ENCODE assay signal across 24 cellular contexts in genomic region chr4:152951348-152951747, GRCh38. TPM values are rescaled to one million over a fixed set of nuclear protein-coding genes. Genes with fewer than 3 reads are reported as not detected.
DNase-seq lines count a peak whose midpoint lies in the region; ATAC-seq and TF ChIP-seq lines count a peak whose summit lies in the region.
"Had no signal": no experiment of that assay in that cellular context is flagged by ENCODE, and none has a peak within 500 bp of the region (broad histone marks: within the 10 kb centered on the region; RNA-seq: fewer than 3 reads in every experiment).

No MANE protein-coding gene starts in this region.

- in situ Hi-C loops in GM23248 (cut with MboI) (no loop called here), brain microvascular endothelial cell (cut with HindIII; ENCODE audit: low pct_ligation_motif_present, low sequenced_read_pairs) (no loop called here)

- H3K9me2 ChIP-seq in hepatocyte (replicated peaks; ENCODE audit: insufficient read depth) (no peaks in the 10 kb centered on the region), GM23248 (ENCODE audit: insufficient read depth) (no peaks in the 10 kb centered on the region)

- peaks cover 19% of the 10 kb centered on the region for H3K79me2 ChIP-seq in hepatocyte
- peaks cover 5% of the 10 kb centered on the region for H3K79me2 ChIP-seq in neural progenitor cell (ENCODE audit: low read depth)
- no peaks in the 10 kb centered on the region for H3K79me2 ChIP-seq in GM23248 (ENCODE audit: insufficient read depth)

- no peak for TF ChIP-seq CTCF in RWPE2 (IDR thresholded peaks at IDR 0.05; ENCODE audit: poor library complexity, severe bottlenecking)
- no peak for TF ChIP-seq CTCF in hepatocyte (IDR thresholded peaks at IDR 0.05; ENCODE audit: poor library complexity)
- no peak for TF ChIP-seq CTCF in neural progenitor cell (IDR thresholded peaks at IDR 0.05)
- TF ChIP-seq CTCF in brain microvascular endothelial cell (IDR thresholded peaks at IDR 0.05; ENCODE audit: low read depth, low read length, missing control alignments) = no peak

- H3K9ac ChIP-seq in neural progenitor cell (no peak overlapping the region), GM23248 (no peak overlapping the region)

- H3K4me2 ChIP-seq in hepatocyte (peak overlapping the region; percentile 62), neural progenitor cell (peak overlapping the region; percentile 4), GM23248 (ENCODE audit: unreplicated experiment) (no peak overlapping the region)

- no peaks in the 10 kb centered on the region for H3K27me3 Mint-ChIP-seq in neural progenitor cell (ENCODE audit: insufficient read depth, low read depth)

- DNase-seq in H7 (peak; percentile 28), RWPE2 (ENCODE audit: low spot score) (no peak), hepatocyte (ENCODE audit: low spot score) (peak; percentile 29), neural progenitor cell (ENCODE audit: low spot score) (no peak), GM23248 (no peak), brain microvascular endothelial cell (no peak), Right ventricle myocardium inferior (ENCODE audit: missing footprints) (no peak)
- DNase-seq: activated CD4-positive, alpha-beta T cell treated with anti-CD3 and anti-CD28 coated beads for 4 hours; activated naive CD8-positive, alpha-beta T cell treated with anti-CD3 and anti-CD28 coated beads, Interleukin-2, amount 10 ng/mL, durations not matched to agents 7 days and 5 days; CD4-positive, CD25-positive, alpha-beta regulatory T cell; DMS153; GF-D8; MG63; natural killer cell; NCI-H1417 treated with DMSO at 0.1 percent for 48 hours; NCI-H2171; NCI-H526 treated with DMSO at 0.1 percent for 48 hours; stimulated activated CD4-positive, alpha-beta T cell treated with anti-CD3 and anti-CD28 coated beads, Interleukin-4, amount 100 ng/mL, for 24 hours; tibial artery had no signal

- H3K4me1 ChIP-seq in RWPE2 (ENCODE audit: insufficient read depth, poor library complexity, severe bottlenecking) = no peaks in the 10 kb centered on the region
- H3K4me1 ChIP-seq in hepatocyte (ENCODE audit: insufficient read depth) = peaks cover 8% of the 10 kb centered on the region
- peaks cover 21% of the 10 kb centered on the region for H3K4me1 ChIP-seq in neural progenitor cell
- H3K4me1 ChIP-seq in GM23248 (ENCODE audit: insufficient read depth) = no peaks in the 10 kb centered on the region
- H3K4me1 ChIP-seq: HAP-1, tibial artery had no signal

- H4K20me1 ChIP-seq in hepatocyte (ENCODE audit: insufficient read depth, poor library complexity, severe bottlenecking) = no peaks in the 10 kb centered on the region
- H4K20me1 ChIP-seq in neural progenitor cell (ENCODE audit: low read depth) = no peaks in the 10 kb centered on the region
- no peaks in the 10 kb centered on the region for H4K20me1 ChIP-seq in GM23248 (ENCODE audit: insufficient read depth)

- H2AFZ ChIP-seq in hepatocyte = no peak overlapping the region
- H2AFZ ChIP-seq in neural progenitor cell (replicated peaks) = no peak overlapping the region
- H2AFZ ChIP-seq in GM23248 = no peak overlapping the region

- H3K9me3 ChIP-seq in RWPE2 (ENCODE audit: severe bottlenecking) = no peaks in the 10 kb centered on the region
- no peaks in the 10 kb centered on the region for H3K9me3 ChIP-seq in hepatocyte (ENCODE audit: low read depth)
- no peaks in the 10 kb centered on the region for H3K9me3 ChIP-seq in neural progenitor cell (ENCODE audit: low read depth)
- H3K9me3 ChIP-seq in GM23248 (ENCODE audit: low read depth) = no peaks in the 10 kb centered on the region
- H3K9me3 ChIP-seq: HAP-1, MG63, tibial artery had no signal

- no peaks in the 10 kb centered on the region for H3K9me3 Mint-ChIP-seq in neural progenitor cell
- H3K9me3 Mint-ChIP-seq: activated naive CD8-positive, alpha-beta T cell treated with anti-CD3 and anti-CD28 coated beads, Interleukin-2, amount 10 ng/mL, durations not matched to agents 7 days and 5 days; activated T-helper 17 cell treated with anti-CD3 and anti-CD28 coated beads, Interleukin-2, amount 50 U/mL, for 72 hours; IgD-negative memory B cell; natural killer cell; stimulated activated naive CD8-positive, alpha-beta T cell treated with anti-CD3 and anti-CD28 coated beads, Interleukin-15, Interleukin-2, amounts not matched to agents 100 ng/mL and 50 ng/mL, for 24 hours had no signal

- H3K27me3 ChIP-seq in H7 (ENCODE audit: control insufficient read depth, insufficient read depth, low read length) = no peaks in the 10 kb centered on the region
- no peaks in the 10 kb centered on the region for H3K27me3 ChIP-seq in RWPE2 (ENCODE audit: insufficient read depth, poor library complexity, severe bottlenecking)
- no peaks in the 10 kb centered on the region for H3K27me3 ChIP-seq in hepatocyte
- no peaks in the 10 kb centered on the region for H3K27me3 ChIP-seq in neural progenitor cell
- H3K27me3 ChIP-seq in GM23248 (replicated peaks; ENCODE audit: insufficient read depth) = no peaks in the 10 kb centered on the region
- no peaks in the 10 kb centered on the region for H3K27me3 ChIP-seq in brain microvascular endothelial cell (replicated peaks)
- H3K27me3 ChIP-seq: MG63 had no signal

- ATAC-seq in RWPE2 (ENCODE audit: low read depth) (peak; percentile 33; the same call in 1 of the 3 replicates), GM18873 (IDR thresholded peaks at IDR 0.05; ENCODE audit: low FRiP score, unreplicated experiment) (no peak), Right ventricle myocardium inferior (no peak)
- ATAC-seq: activated T-helper 17 cell treated with anti-CD3 and anti-CD28 coated beads, Interleukin-2, amount 50 U/mL, for 72 hours; natural killer cell had no signal

- intact Hi-C loops in Right ventricle myocardium inferior (cut with DNase I) = no loop called here

- H3K27ac ChIP-seq in RWPE2 (ENCODE audit: poor library complexity, severe bottlenecking) = no peak overlapping the region
- H3K27ac ChIP-seq in hepatocyte = peak overlapping the region; percentile 29
- H3K27ac ChIP-seq in neural progenitor cell = no peak overlapping the region
- H3K27ac ChIP-seq in GM23248 = no peak overlapping the region
- no peak overlapping the region for H3K27ac ChIP-seq in brain microvascular endothelial cell
- H3K27ac ChIP-seq: tibial artery had no signal

- H3K27ac Mint-ChIP-seq in neural progenitor cell = no peak overlapping the region
- H3K27ac Mint-ChIP-seq: activated naive CD8-positive, alpha-beta T cell treated with anti-CD3 and anti-CD28 coated beads, Interleukin-2, amount 10 ng/mL, durations not matched to agents 7 days and 5 days; activated T-helper 17 cell treated with anti-CD3 and anti-CD28 coated beads, Interleukin-2, amount 50 U/mL, for 72 hours; IgD-negative memory B cell; natural killer cell; stimulated activated naive CD8-positive, alpha-beta T cell treated with anti-CD3 and anti-CD28 coated beads, Interleukin-15, Interleukin-2, amounts not matched to agents 100 ng/mL and 50 ng/mL, for 24 hours had no signal

- peaks cover 38% of the 10 kb centered on the region for H3K4me1 Mint-ChIP-seq in neural progenitor cell
- H3K4me1 Mint-ChIP-seq: activated naive CD8-positive, alpha-beta T cell treated with anti-CD3 and anti-CD28 coated beads, Interleukin-2, amount 10 ng/mL, durations not matched to agents 7 days and 5 days; activated T-helper 17 cell treated with anti-CD3 and anti-CD28 coated beads, Interleukin-2, amount 50 U/mL, for 72 hours; CD4-positive, CD25-positive, alpha-beta regulatory T cell had no signal

- H3K4me3 ChIP-seq in H7 (ENCODE audit: insufficient read depth, low read depth, low read length) (no peak overlapping the region), RWPE2 (ENCODE audit: severe bottlenecking) (no peak overlapping the region), hepatocyte (no peak overlapping the region), neural progenitor cell (no peak overlapping the region), GM23248 (no peak overlapping the region), brain microvascular endothelial cell (ENCODE audit: low read depth, low read length) (no peak overlapping the region)
- H3K4me3 ChIP-seq: HAP-1, MG63, tibial artery had no signal

- peaks cover 7% of the 10 kb centered on the region for H3K36me3 ChIP-seq in H7 (replicated peaks; ENCODE audit: control insufficient read depth, insufficient read depth, low read length)
- H3K36me3 ChIP-seq in RWPE2 (ENCODE audit: low read depth) = peaks cover 20% of the 10 kb centered on the region; the same call in 1 of the 2 replicates
- H3K36me3 ChIP-seq in hepatocyte (replicated peaks; ENCODE audit: insufficient read depth, low read depth) = no peaks in the 10 kb centered on the region
- H3K36me3 ChIP-seq in neural progenitor cell = no peaks in the 10 kb centered on the region
- no peaks in the 10 kb centered on the region for H3K36me3 ChIP-seq in GM23248 (ENCODE audit: low read depth)
- H3K36me3 ChIP-seq in brain microvascular endothelial cell (replicated peaks) = no peaks in the 10 kb centered on the region
- H3K36me3 ChIP-seq: HAP-1, MG63 had no signal

- 16% methylated on average over 3 of the region's 3 CpGs for WGBS in hepatocyte (ENCODE audit: low lambda C conversion rate, missing lambda C conversion rate)
- 70 to 74% methylated on average over 3 of the region's 3 CpGs for WGBS in GM23248 (ENCODE audit: low coverage in 1 of 2, low lambda C conversion rate in 2 of 2, missing lambda C conversion rate in 2 of 2), 2 experiments

- H3K36me3 Mint-ChIP-seq in neural progenitor cell = peaks cover 5% of the 10 kb centered on the region
- H3K36me3 Mint-ChIP-seq: activated naive CD8-positive, alpha-beta T cell treated with anti-CD3 and anti-CD28 coated beads, Interleukin-2, amount 10 ng/mL, durations not matched to agents 7 days and 5 days; natural killer cell had no signal

- H3F3A ChIP-seq in neural progenitor cell (ENCODE audit: low read depth) = peaks cover 10% of the 10 kb centered on the region
- no peaks in the 10 kb centered on the region for H3F3A ChIP-seq in GM23248 (ENCODE audit: insufficient read depth)

- H3K4me3 Mint-ChIP-seq in neural progenitor cell = no peak overlapping the region
- H3K4me3 Mint-ChIP-seq: activated naive CD8-positive, alpha-beta T cell treated with anti-CD3 and anti-CD28 coated beads, Interleukin-2, amount 10 ng/mL, durations not matched to agents 7 days and 5 days; activated T-helper 17 cell treated with anti-CD3 and anti-CD28 coated beads, Interleukin-2, amount 50 U/mL, for 72 hours; CD4-positive, CD25-positive, alpha-beta regulatory T cell; IgD-negative memory B cell; natural killer cell; stimulated activated naive CD8-positive, alpha-beta T cell treated with anti-CD3 and anti-CD28 coated beads, Interleukin-15, Interleukin-2, amounts not matched to agents 100 ng/mL and 50 ng/mL, for 24 hours had no signal

RNA-seq across cellular contexts. Expression of gene FHDC1, which starts 15.2 kb away (rescaled TPM):
- total RNA-seq in H7 (2014; rRNA removed; shearing (Covaris generic)) = 4.6 and 4.9 TPM in 2 replicates
- total RNA-seq in hepatocyte (3.1 TPM in 2 replicates), neural progenitor cell (ENCODE audit: low replicate concordance) (3.0 and 4.8 TPM in 2 replicates), Right ventricle myocardium inferior (0.27 TPM)
- polyA plus RNA-seq in hepatocyte (1.7 and 2.1 TPM in 2 replicates), GM23248 (2016; fragmentation: Nextera tagmentation; extraction: Ambion mirVana) (0.43 and 0.51 TPM in 2 replicates)
- 0.22 and 0.25 TPM in 2 replicates for total RNA-seq in GM23248 (2014; rRNA removed; shearing (Covaris generic))
- polyA plus RNA-seq: CD4-positive, CD25-positive, alpha-beta regulatory T cell had no signal

Comparison
In these comparisons a context has a peak if more than half of its experiments do, and no peak if none do; other contexts are left out.
1. DNase-seq: peak in H7 (single experiment) and hepatocyte (single experiment); none in RWPE2 (single experiment), neural progenitor cell (single experiment), GM23248 (single experiment), brain microvascular endothelial cell (single experiment) and Right ventricle myocardium inferior (single experiment).